In genomic region chr2:132416996-132417395, GRCh38 we compare ENCODE assay signal across 10 cellular contexts. TPM values are rescaled to one million over a fixed set of nuclear protein-coding genes. Genes with fewer than 3 reads are reported as not detected.
DNase-seq lines count a peak whose midpoint lies in the region; ATAC-seq and TF ChIP-seq lines count a peak whose summit lies in the region.
"Had no signal": no experiment of that assay in that cellular context is flagged by ENCODE, and none has a peak within 500 bp of the region (broad histone marks: within the 10 kb centered on the region; RNA-seq: fewer than 3 reads in every experiment).

No MANE protein-coding gene starts in this region.

- no peaks in the 10 kb centered on the region for H3K36me3 ChIP-seq in lower lobe of right lung
- H3K36me3 ChIP-seq in upper lobe of right lung: no peaks in the 10 kb centered on the region

- H3K4me1 ChIP-seq in lower lobe of right lung (peaks cover 19% of the 10 kb centered on the region), upper lobe of right lung (peaks cover 8% of the 10 kb centered on the region)

- DNase-seq in DMS53 (lab: John Stamatoyannopoulos, UW) (peak; percentile 63), DMS53 treated with DMSO at 0.1 percent for 48 hours (lab: John Stamatoyannopoulos, UW; ENCODE audit: unreplicated experiment) (no peak), choroid plexus epithelial cell (ENCODE audit: low read depth) (no peak), lower lobe of right lung (no peak), upper lobe of right lung (peak; percentile 66), UCSD-AML1 (lab: John Stamatoyannopoulos, UW; ENCODE audit: unreplicated experiment) (no peak), dedifferentiated amniotic fluid mesenchymal stem cell (ENCODE audit: extremely low spot score) (no peak)

- H3K4me3 ChIP-seq in choroid plexus epithelial cell (ENCODE audit: low read depth, low read length) (peak overlapping the region; percentile 61), lower lobe of right lung (peak overlapping the region; percentile 63), upper lobe of right lung (peak overlapping the region; percentile 57)

- H3K9me3 ChIP-seq in lower lobe of right lung: no peaks in the 10 kb centered on the region
- no peaks in the 10 kb centered on the region for H3K9me3 ChIP-seq in upper lobe of right lung

- ATAC-seq in lower lobe of right lung: no peak
- no peak for ATAC-seq in upper lobe of right lung
- ATAC-seq in HG03521 (IDR thresholded peaks at IDR 0.05; ENCODE audit: unreplicated experiment): no peak
- ATAC-seq: activated CD4-positive, CD25-positive, alpha-beta regulatory T cell treated with anti-CD3 and anti-CD28 coated beads, Interleukin-2, amount 50 U/mL, for 24 hours had no signal

- H3K27me3 ChIP-seq in lower lobe of right lung (ENCODE audit: low read depth) (peaks cover 6% of the 10 kb centered on the region), upper lobe of right lung (no peaks in the 10 kb centered on the region)

- TF ChIP-seq CTCF in choroid plexus epithelial cell (conservative IDR thresholded peaks at IDR 0.05; ENCODE audit: low read depth, low read length) (peak; percentile 24), lower lobe of right lung (IDR thresholded peaks at IDR 0.05) (peak; percentile 16), upper lobe of right lung (IDR thresholded peaks at IDR 0.05) (no peak)

- intact Hi-C loops in lower lobe of right lung (cut with DNase I): no loop called here
- intact Hi-C loops in upper lobe of right lung (cut with DNase I): no loop called here

- H3K27ac ChIP-seq in lower lobe of right lung (peak overlapping the region; percentile 51), upper lobe of right lung (no peak overlapping the region)
- H3K27ac ChIP-seq: 22Rv1 had no signal

RNA-seq across cellular contexts. Expression of gene GPR39, which starts 0.4 kb away (rescaled TPM):
- total RNA-seq in lower lobe of right lung: 11.2 TPM
- total RNA-seq in upper lobe of right lung: 13.4 TPM

Comparison
In these comparisons a context has a peak if more than half of its experiments do, and no peak if none do; other contexts are left out.
1. DNase-seq: peak in DMS53 (single experiment) and upper lobe of right lung (single experiment); none in DMS53 treated with DMSO at 0.1 percent for 48 hours (single experiment), choroid plexus epithelial cell (single experiment), lower lobe of right lung (single experiment), UCSD-AML1 (single experiment) and dedifferentiated amniotic fluid mesenchymal stem cell (single experiment).
2. Peak in every context shown above with its lines, with median percentiles within 50 percentile points of each other: H3K4me3 ChIP-seq.